Comparison of ENCODE assay signal across 8 cellular contexts in the genomic region with DNA sequence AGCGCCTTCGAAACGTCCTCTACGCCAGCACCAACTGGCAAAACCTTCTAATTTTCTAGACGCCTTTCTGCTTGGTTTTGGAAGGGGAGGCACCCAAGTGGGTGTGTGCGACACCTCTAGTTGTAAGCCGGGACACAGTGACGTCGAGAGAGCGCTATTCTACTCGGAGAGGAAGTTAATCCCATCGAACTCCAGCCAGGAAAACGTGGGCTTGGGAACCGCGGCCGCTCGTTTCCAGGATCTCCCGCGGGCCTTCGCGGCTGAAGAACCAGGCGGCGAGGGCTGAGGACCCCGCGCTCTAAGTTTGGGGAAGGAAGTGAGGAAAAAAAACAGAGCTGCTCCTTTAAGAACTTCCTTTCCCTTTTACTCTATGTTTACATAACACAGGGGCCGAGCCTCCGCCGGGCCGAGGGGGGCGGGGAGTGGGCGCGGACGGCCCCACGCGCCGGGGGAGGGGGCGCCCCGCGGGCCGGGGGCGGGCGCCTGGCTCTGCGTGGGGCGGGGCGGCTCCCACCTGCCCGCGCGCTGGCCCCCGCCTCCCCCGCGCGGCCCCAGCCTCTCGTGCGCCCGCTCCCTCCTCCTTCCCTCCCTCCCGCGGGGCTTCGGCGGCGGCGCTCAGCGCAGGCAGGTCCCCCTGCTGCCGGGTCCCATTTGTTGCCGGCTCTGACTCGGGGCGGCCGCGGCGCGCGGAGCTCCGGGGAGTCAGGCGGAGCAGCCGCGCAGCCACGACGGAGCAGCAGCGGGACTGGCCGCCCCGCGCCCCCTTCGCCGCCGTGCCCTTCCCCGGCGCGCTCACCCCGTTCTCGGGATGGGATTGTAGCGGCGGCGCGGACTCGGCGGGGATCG.
DNase-seq lines count a peak whose midpoint lies in the region; ATAC-seq and TF ChIP-seq lines count a peak whose summit lies in the region.

A gene with protein sequence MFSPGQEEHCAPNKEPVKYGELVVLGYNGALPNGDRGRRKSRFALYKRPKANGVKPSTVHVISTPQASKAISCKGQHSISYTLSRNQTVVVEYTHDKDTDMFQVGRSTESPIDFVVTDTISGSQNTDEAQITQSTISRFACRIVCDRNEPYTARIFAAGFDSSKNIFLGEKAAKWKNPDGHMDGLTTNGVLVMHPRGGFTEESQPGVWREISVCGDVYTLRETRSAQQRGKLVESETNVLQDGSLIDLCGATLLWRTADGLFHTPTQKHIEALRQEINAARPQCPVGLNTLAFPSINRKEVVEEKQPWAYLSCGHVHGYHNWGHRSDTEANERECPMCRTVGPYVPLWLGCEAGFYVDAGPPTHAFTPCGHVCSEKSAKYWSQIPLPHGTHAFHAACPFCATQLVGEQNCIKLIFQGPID (plus strand): TSS at position 647 of the 846 bp plus-strand sequence. CDS start 250 bp downstream, outside the sequence.

- ATAC-seq in GM19324 (IDR thresholded peaks at IDR 0.05; ENCODE audit: low FRiP score, unreplicated experiment) (peak; percentile 80), HG03457 (IDR thresholded peaks at IDR 0.05; ENCODE audit: unreplicated experiment) (peak; percentile 54)

- peak; percentile 17 for TF ChIP-seq CTCF in AG09319 (IDR thresholded peaks at IDR 0.05; ENCODE audit: low read depth, low read length)

- DNase-seq in AG09319 (ENCODE audit: extremely low read depth, low read depth) (peak; percentile 59), NCI-H82 treated with DMSO at 0.1 percent for 48 hours (lab: John Stamatoyannopoulos, UW; ENCODE audit: unreplicated experiment) (peak; percentile 99), medulla oblongata (ENCODE audit: extremely low spot score) (peak; percentile 84)
- DNase-seq in activated CD8-positive, alpha-beta memory T cell treated with anti-CD3 and anti-CD28 coated beads for 24 hours = peak; percentile 84
- peak; percentile 81 for DNase-seq in effector CD4-positive, alpha-beta T cell
- DNase-seq in stimulated activated CD4-positive, alpha-beta T cell treated with anti-CD3 and anti-CD28 coated beads, TNF-alpha, amount 100 ng/mL, for 4 hours (ENCODE audit: low read depth in 3 of 3) = peak; percentile 51 to 71 (median 70)

Comparison
In these comparisons a context has a peak if more than half of its experiments do, and no peak if none do; other contexts are left out.
1. Peak in every context shown above with its lines: DNase-seq and ATAC-seq.